Comparison of ENCODE assay signal across 11 cellular contexts in genomic region chr3:136893848-136894443, GRCh38. TPM values are rescaled to one million over a fixed set of nuclear protein-coding genes. Genes with fewer than 3 reads are reported as not detected.
DNase-seq lines count a peak whose midpoint lies in the region; ATAC-seq and TF ChIP-seq lines count a peak whose summit lies in the region.
"Had no signal": no experiment of that assay in that cellular context is flagged by ENCODE, and none has a peak within 500 bp of the region (broad histone marks: within the 10 kb centered on the region; RNA-seq: fewer than 3 reads in every experiment).

No MANE protein-coding gene starts in this region.

- 38 to 52% methylated on average over 3 to 5 of the region's 5 CpGs for WGBS in gastroesophageal sphincter (ENCODE audit: low coverage in 1 of 2), 2 donors

- H3K9ac ChIP-seq in SU-DHL-6 (ENCODE audit: low read length) = no peak overlapping the region

- H3K79me2 ChIP-seq in SU-DHL-6 (ENCODE audit: insufficient read depth, low read length) = peaks cover 98% of the 10 kb centered on the region
- peaks cover 87% of the 10 kb centered on the region for H3K79me2 ChIP-seq in osteoblast (ENCODE audit: insufficient read depth, low read length)

- no peak overlapping the region for H3K4me3 ChIP-seq in left ventricle myocardium inferior
- H3K4me3 ChIP-seq in SU-DHL-6 (ENCODE audit: insufficient read depth, low read length, poor library complexity, severe bottlenecking) = no peak overlapping the region
- no peak overlapping the region for H3K4me3 ChIP-seq in gastroesophageal sphincter
- no peak overlapping the region for H3K4me3 ChIP-seq in mucosa of descending colon
- no peak overlapping the region for H3K4me3 ChIP-seq in osteoblast (ENCODE audit: insufficient read depth, low read length)
- H3K4me3 ChIP-seq: prostate gland had no signal

- peaks cover 39% of the 10 kb centered on the region for H3K4me1 ChIP-seq in left ventricle myocardium inferior
- peaks cover 6 to 34% (median 11%) of the 10 kb centered on the region in 3 donors for H3K4me1 ChIP-seq in gastroesophageal sphincter
- H3K4me1 ChIP-seq in mucosa of descending colon (ENCODE audit: low read depth) = peaks cover 4% of the 10 kb centered on the region
- peaks cover 5% of the 10 kb centered on the region for H3K4me1 ChIP-seq in osteoblast (ENCODE audit: insufficient read depth, low read length)
- H3K4me1 ChIP-seq: prostate gland had no signal

- H3K4me2 ChIP-seq in SU-DHL-6 (ENCODE audit: low read depth, low read length, poor library complexity, severe bottlenecking) (peak overlapping the region; percentile 37), osteoblast (ENCODE audit: insufficient read depth, low read length) (no peak overlapping the region)

- no peak for TF ChIP-seq CTCF in left ventricle myocardium inferior (IDR thresholded peaks at IDR 0.05; ENCODE audit: borderline replicate concordance)
- TF ChIP-seq CTCF in SU-DHL-6 (IDR thresholded peaks at IDR 0.05; ENCODE audit: insufficient read depth, low read length, poor library complexity, severe bottlenecking) = no peak
- no peak for TF ChIP-seq CTCF in gastroesophageal sphincter (IDR thresholded peaks at IDR 0.05)
- no peak for TF ChIP-seq CTCF in mucosa of descending colon (IDR thresholded peaks at IDR 0.05)
- TF ChIP-seq CTCF in osteoblast (IDR thresholded peaks at IDR 0.05; ENCODE audit: extremely low read depth, low read depth, low read length) = no peak

- ATAC-seq in left ventricle myocardium superior (no peak), gastroesophageal sphincter (peak; percentile 39), mucosa of descending colon (no peak), HG03196 (IDR thresholded peaks at IDR 0.05; ENCODE audit: unreplicated experiment) (no peak)

- intact Hi-C loops in left ventricle myocardium inferior (cut with micrococcal nuclease) (no loop called here), left ventricle myocardium superior (cut with micrococcal nuclease) (no loop called here), mucosa of descending colon (cut with DNase I, micrococcal nuclease) (no loop called here)

- peaks cover 35% of the 10 kb centered on the region for H3F3A ChIP-seq in SU-DHL-6 (ENCODE audit: insufficient read depth)

- H3K9me3 ChIP-seq in left ventricle myocardium inferior (replicated peaks) (peaks cover 31% of the 10 kb centered on the region), SU-DHL-6 (ENCODE audit: insufficient read depth, low read length) (no peaks in the 10 kb centered on the region), gastroesophageal sphincter (no peaks in the 10 kb centered on the region), mucosa of descending colon (no peaks in the 10 kb centered on the region), osteoblast (ENCODE audit: low read depth, low read length) (no peaks in the 10 kb centered on the region)
- H3K9me3 ChIP-seq: prostate gland had no signal

- no peaks in the 10 kb centered on the region for H3K27me3 ChIP-seq in left ventricle myocardium inferior (ENCODE audit: low read depth)
- H3K27me3 ChIP-seq in SU-DHL-6 (ENCODE audit: low read length) = no peaks in the 10 kb centered on the region
- H3K27me3 ChIP-seq in gastroesophageal sphincter = no peaks in the 10 kb centered on the region
- no peaks in the 10 kb centered on the region for H3K27me3 ChIP-seq in osteoblast (ENCODE audit: insufficient read depth, low read length)

- H3K9me2 ChIP-seq in SU-DHL-6 (replicated peaks; ENCODE audit: insufficient read depth, low read length) = no peaks in the 10 kb centered on the region

- H3K36me3 ChIP-seq in left ventricle myocardium inferior (peaks cover 12% of the 10 kb centered on the region), SU-DHL-6 (ENCODE audit: low read length) (peaks cover 8% of the 10 kb centered on the region; the same call in 1 of the 2 replicates), gastroesophageal sphincter (peaks cover 0 to 3% of the 10 kb centered on the region in 2 donors), mucosa of descending colon (ENCODE audit: low read depth) (no peaks in the 10 kb centered on the region), osteoblast (ENCODE audit: insufficient read depth, low read length) (peaks cover 3% of the 10 kb centered on the region)
- H3K36me3 ChIP-seq: prostate gland had no signal

- DNase-seq in left ventricle myocardium inferior (no peak), left ventricle myocardium superior (no peak), mucosa of descending colon (no peak), OCI-M2 (lab: John Stamatoyannopoulos, UW; ENCODE audit: unreplicated experiment) (no peak), osteoblast (ENCODE audit: insufficient read length, low spot score, missing footprints) (no peak)
- DNase-seq: central memory CD4-positive, alpha-beta T cell; NCI-H187 had no signal

- no peak for TF ChIP-seq EP300 in gastroesophageal sphincter (IDR thresholded peaks at IDR 0.05)

- no peaks in the 10 kb centered on the region; the same call in 1 of the 2 replicates for H4K20me1 ChIP-seq in SU-DHL-6 (ENCODE audit: low read depth, low read length)
- peaks cover 22% of the 10 kb centered on the region for H4K20me1 ChIP-seq in osteoblast (ENCODE audit: insufficient read depth, low read length)

- H2AFZ ChIP-seq in SU-DHL-6 (ENCODE audit: low read depth, low read length, severe bottlenecking) (no peak overlapping the region), osteoblast (ENCODE audit: low read length) (no peak overlapping the region)

- no peak for TF ChIP-seq POLR2A in gastroesophageal sphincter (IDR thresholded peaks at IDR 0.05)

- H3K27ac ChIP-seq in left ventricle myocardium inferior (replicated peaks) = peak overlapping the region; percentile 49
- peak overlapping the region; percentile 11; the same call in 1 of the 2 replicates for H3K27ac ChIP-seq in SU-DHL-6 (ENCODE audit: low read depth, low read length)
- H3K27ac ChIP-seq in gastroesophageal sphincter = peak overlapping the region in 1 of 4 donors; percentile 20
- no peak overlapping the region for H3K27ac ChIP-seq in osteoblast (ENCODE audit: low read depth, low read length)
- H3K27ac ChIP-seq: prostate gland had no signal

RNA-seq across cellular contexts. Expression of gene NCK1, which starts 31.9 kb away (rescaled TPM):
- total RNA-seq in left ventricle myocardium inferior (23.6 TPM), left ventricle myocardium superior (22.4 TPM), gastroesophageal sphincter (10 to 100 TPM; 35.4 to 44.6 (median 42.7) TPM), mucosa of descending colon (10 to 100 TPM; 47.0 to 56.4 (median 50.1) TPM), osteoblast (41.6 and 42.4 TPM in 2 replicates)
